In genomic region chr12:57730336-57731067, GRCh38 we compare ENCODE assay signal across 22 cellular contexts. TPM values are rescaled to one million over a fixed set of nuclear protein-coding genes. Genes with fewer than 3 reads are reported as not detected.
DNase-seq lines count a peak whose midpoint lies in the region; ATAC-seq and TF ChIP-seq lines count a peak whose summit lies in the region.
"Had no signal": no experiment of that assay in that cellular context is flagged by ENCODE, and none has a peak within 500 bp of the region (broad histone marks: within the 10 kb centered on the region; RNA-seq: fewer than 3 reads in every experiment).

No MANE protein-coding gene starts in this region.

- no peak overlapping the region for H3K27ac ChIP-seq in CD8-positive, alpha-beta memory T cell (ENCODE audit: low read depth, low read length)
- H3K27ac ChIP-seq: SJSA1 had no signal

- no peak for TF ChIP-seq CTCF in mucosa of descending colon (IDR thresholded peaks at IDR 0.05)

- no peak for ATAC-seq in central memory CD8-positive, alpha-beta T cell (replicated peaks; ENCODE audit: extremely low read depth, poor library complexity, severe bottlenecking)
- no peak for ATAC-seq in mucosa of descending colon
- ATAC-seq in activated CD4-positive, CD25-positive, alpha-beta regulatory T cell treated with anti-CD3 and anti-CD28 coated beads, Interleukin-2, amount 50 U/mL, for 24 hours = no peak
- ATAC-seq: GM23338, HCT116, Right ventricle myocardium inferior had no signal

- intact Hi-C loops in posterior vena cava (cut with DNase I) = no loop called here
- intact Hi-C loops in mucosa of descending colon (cut with DNase I, micrococcal nuclease) = no loop called here

- peaks cover 66% of the 10 kb centered on the region for H3K36me3 ChIP-seq in CD8-positive, alpha-beta memory T cell (ENCODE audit: insufficient read depth, low read length)
- H3K36me3 ChIP-seq in mucosa of descending colon (ENCODE audit: low read depth) = no peaks in the 10 kb centered on the region

- H3K9me3 Mint-ChIP-seq in CD8-positive, alpha-beta memory T cell = no peaks in the 10 kb centered on the region
- no peaks in the 10 kb centered on the region for H3K9me3 Mint-ChIP-seq in central memory CD8-positive, alpha-beta T cell
- H3K9me3 Mint-ChIP-seq: CD4-positive, alpha-beta T cell; GM23338 had no signal

- no peak overlapping the region for H3K4me3 ChIP-seq in CD8-positive, alpha-beta memory T cell (ENCODE audit: low read length)
- no peak overlapping the region for H3K4me3 ChIP-seq in mucosa of descending colon
- H3K4me3 ChIP-seq: GM23338, SJSA1 had no signal

- H3K4me1 Mint-ChIP-seq in CD8-positive, alpha-beta memory T cell = peaks cover 9 to 11% (median 9%) of the 10 kb centered on the region in 3 donors
- H3K4me1 Mint-ChIP-seq in central memory CD8-positive, alpha-beta T cell = peaks cover 29% of the 10 kb centered on the region

- no peaks in the 10 kb centered on the region for H3K4me1 ChIP-seq in CD8-positive, alpha-beta memory T cell (ENCODE audit: insufficient read depth, low read length)
- H3K4me1 ChIP-seq in mucosa of descending colon (ENCODE audit: low read depth) = peaks cover 3% of the 10 kb centered on the region

- H3K9me3 ChIP-seq in CD8-positive, alpha-beta memory T cell (ENCODE audit: low read length) = no peaks in the 10 kb centered on the region
- H3K9me3 ChIP-seq in mucosa of descending colon = no peaks in the 10 kb centered on the region

- POLR2A ChIA-PET in CD8-positive, alpha-beta memory T cell (lab: Charles Lee) = no interaction called here

- no peak overlapping the region for H3K4me3 Mint-ChIP-seq in CD8-positive, alpha-beta memory T cell
- H3K4me3 Mint-ChIP-seq in central memory CD8-positive, alpha-beta T cell = no peak overlapping the region
- H3K4me3 Mint-ChIP-seq: CD4-positive, alpha-beta T cell; GM23338 had no signal

- no peaks in the 10 kb centered on the region for H3K27me3 ChIP-seq in CD8-positive, alpha-beta memory T cell (ENCODE audit: insufficient read depth, low read length, poor library complexity, severe bottlenecking)

- DNase-seq in CD8-positive, alpha-beta memory T cell = no peak
- no peak for DNase-seq in central memory CD8-positive, alpha-beta T cell (ENCODE audit: low spot score in 2 of 2)
- DNase-seq in mesenteric fat pad (ENCODE audit: low spot score) = peak; percentile 88
- DNase-seq in posterior vena cava (ENCODE audit: low spot score) = peak; percentile 40
- no peak for DNase-seq in mucosa of descending colon
- no peak for DNase-seq in SW480 (ENCODE audit: low spot score)
- DNase-seq: Calu3; CD4-positive, alpha-beta T cell; GDM1; KG1; NCI-H1092 treated with DMSO at 0.1 percent for 48 hours; NCI-H1436 treated with DMSO at 0.1 percent for 48 hours; NCI-H2029 treated with DMSO at 0.1 percent for 48 hours; NCI-H2171; NCI-H345; NCI-H524; NCI-H82 had no signal

- CTCF ChIA-PET in CD8-positive, alpha-beta memory T cell (lab: Charles Lee) = no interaction called here

- H3K27me3 Mint-ChIP-seq in CD8-positive, alpha-beta memory T cell = peaks cover 0 to 3% of the 10 kb centered on the region in 2 donors
- no peaks in the 10 kb centered on the region for H3K27me3 Mint-ChIP-seq in central memory CD8-positive, alpha-beta T cell
- H3K27me3 Mint-ChIP-seq: CD4-positive, alpha-beta T cell had no signal

- peak overlapping the region in 5 of 8 donors; percentile 17 to 58 (median 39) for H3K27ac Mint-ChIP-seq in CD8-positive, alpha-beta memory T cell
- peak overlapping the region; percentile 22 for H3K27ac Mint-ChIP-seq in central memory CD8-positive, alpha-beta T cell (ENCODE audit: low read depth)
- H3K27ac Mint-ChIP-seq: CD4-positive, alpha-beta T cell; GM23338 had no signal

- H3K36me3 Mint-ChIP-seq in CD8-positive, alpha-beta memory T cell = peaks cover 13 to 89% (median 18%) of the 10 kb centered on the region in 3 donors
- peaks cover 61% of the 10 kb centered on the region for H3K36me3 Mint-ChIP-seq in central memory CD8-positive, alpha-beta T cell (ENCODE audit: insufficient read depth)

RNA-seq across cellular contexts. Expression of gene AGAP2, which starts 8.0 kb away (rescaled TPM):
- total RNA-seq in CD8-positive, alpha-beta memory T cell = 10 to 100 TPM; 29.9 to 31.7 TPM
- 6.4 TPM for polyA plus RNA-seq in CD8-positive, alpha-beta memory T cell
- total RNA-seq in mesenteric fat pad (2.1 TPM), posterior vena cava (1 to 10 TPM; 1.8 to 2.2 TPM), mucosa of descending colon (1 to 10 TPM; 1.3 to 2.7 (median 2.2) TPM)

RNA-seq across cellular contexts. Expression of gene TSPAN31, which starts 14.3 kb away (rescaled TPM):
- total RNA-seq in CD8-positive, alpha-beta memory T cell = 10 to 100 TPM; 12.0 to 13.0 TPM
- 46.9 TPM for polyA plus RNA-seq in CD8-positive, alpha-beta memory T cell
- total RNA-seq in mesenteric fat pad = 35.0 TPM
- total RNA-seq in posterior vena cava = 10 to 100 TPM; 20.1 to 26.3 TPM
- total RNA-seq in mucosa of descending colon = 10 to 100 TPM; 29.2 to 39.8 (median 30.5) TPM

RNA-seq across cellular contexts. Expression of gene CDK4, which starts 21.6 kb away (rescaled TPM):
- total RNA-seq in CD8-positive, alpha-beta memory T cell = 100 to 1,000 TPM; 268 to 304 TPM
- 76.0 TPM for polyA plus RNA-seq in CD8-positive, alpha-beta memory T cell
- 87.0 TPM for total RNA-seq in mesenteric fat pad
- total RNA-seq in posterior vena cava = 10 to 100 TPM; 65.3 to 66.0 TPM
- total RNA-seq in mucosa of descending colon = 10 to 100 TPM; 41.4 to 62.7 (median 60.2) TPM

RNA-seq across cellular contexts. Expression of gene MARCHF9, which starts 24.4 kb away (rescaled TPM):
- total RNA-seq in CD8-positive, alpha-beta memory T cell = 10 to 100 TPM; 26.3 to 27.2 TPM
- polyA plus RNA-seq in CD8-positive, alpha-beta memory T cell = 5.7 TPM
- 11.3 TPM for total RNA-seq in mesenteric fat pad
- total RNA-seq in posterior vena cava = 1 to 10 TPM; 7.4 to 9.4 TPM
- 10 to 100 TPM; 10.5 to 15.1 (median 11.7) TPM for total RNA-seq in mucosa of descending colon

RNA-seq across cellular contexts. Expression of gene CYP27B1, which starts 36.4 kb away (rescaled TPM):
- 1 to 10 TPM; 7.2 to 7.4 TPM for total RNA-seq in CD8-positive, alpha-beta memory T cell
- 0.52 TPM for polyA plus RNA-seq in CD8-positive, alpha-beta memory T cell
- 1.8 TPM for total RNA-seq in mesenteric fat pad
- 1 to 10 TPM in 1 of 2 donors, under 1 TPM in 1; 0.57 to 1.1 TPM for total RNA-seq in posterior vena cava
- total RNA-seq in mucosa of descending colon = 1 to 10 TPM; 1.2 to 2.1 (median 1.4) TPM

Comparison
In these comparisons a context has a peak if more than half of its experiments do, and no peak if none do; other contexts are left out.
1. DNase-seq: peak in mesenteric fat pad (single experiment) and posterior vena cava (single experiment); none in CD8-positive, alpha-beta memory T cell (0 of 5), central memory CD8-positive, alpha-beta T cell (0 of 2), mucosa of descending colon (0 of 3) and SW480 (single experiment).